1 cellular context compared by ENCODE assay signal in genomic region chr7:123789200-123789784, GRCh38.
TF ChIP-seq lines count a peak whose summit lies in the region.

No MANE protein-coding gene starts in this region.

TF ChIP-seq in HepG2, 621 proteins besides CTCF, POLR2A, EP300 and RAD21 (continued from another document):
- TF ChIP-seq, protein P1, sequence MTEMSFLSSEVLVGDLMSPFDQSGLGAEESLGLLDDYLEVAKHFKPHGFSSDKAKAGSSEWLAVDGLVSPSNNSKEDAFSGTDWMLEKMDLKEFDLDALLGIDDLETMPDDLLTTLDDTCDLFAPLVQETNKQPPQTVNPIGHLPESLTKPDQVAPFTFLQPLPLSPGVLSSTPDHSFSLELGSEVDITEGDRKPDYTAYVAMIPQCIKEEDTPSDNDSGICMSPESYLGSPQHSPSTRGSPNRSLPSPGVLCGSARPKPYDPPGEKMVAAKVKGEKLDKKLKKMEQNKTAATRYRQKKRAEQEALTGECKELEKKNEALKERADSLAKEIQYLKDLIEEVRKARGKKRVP (CRISPR knock-in tag; IDR thresholded peaks at IDR 0.05), result peak in 1 of 2 experiments; percentile 44; a peak in 1 of 4 replicates
- TF ChIP-seq PHB2 (IDR thresholded peaks at IDR 0.05; ENCODE audit: partially characterized antibody) (no peak), SOX6 (IDR thresholded peaks at IDR 0.05) (no peak), SOX6 (CRISPR knock-in tag; IDR thresholded peaks at IDR 0.05) (0 out of 2 replicates have a peak, but pooled peaks have one; percentile 36), SOX13 (IDR thresholded peaks at IDR 0.05) (no peak), SOX13 (CRISPR knock-in tag; conservative IDR thresholded peaks at IDR 0.05 in 1 of 2, IDR thresholded peaks at IDR 0.05 in 1 of 2) (0 out of 4 replicates have a peak, but pooled peaks of 1 of the 2 experiments have one; percentile 20), PAF1 (CRISPR knock-in tag; IDR thresholded peaks at IDR 0.05) (no peak), RFXAP (CRISPR knock-in tag; IDR thresholded peaks at IDR 0.05; ENCODE audit: borderline replicate concordance) (no peak)
- TF ChIP-seq, protein P2, sequence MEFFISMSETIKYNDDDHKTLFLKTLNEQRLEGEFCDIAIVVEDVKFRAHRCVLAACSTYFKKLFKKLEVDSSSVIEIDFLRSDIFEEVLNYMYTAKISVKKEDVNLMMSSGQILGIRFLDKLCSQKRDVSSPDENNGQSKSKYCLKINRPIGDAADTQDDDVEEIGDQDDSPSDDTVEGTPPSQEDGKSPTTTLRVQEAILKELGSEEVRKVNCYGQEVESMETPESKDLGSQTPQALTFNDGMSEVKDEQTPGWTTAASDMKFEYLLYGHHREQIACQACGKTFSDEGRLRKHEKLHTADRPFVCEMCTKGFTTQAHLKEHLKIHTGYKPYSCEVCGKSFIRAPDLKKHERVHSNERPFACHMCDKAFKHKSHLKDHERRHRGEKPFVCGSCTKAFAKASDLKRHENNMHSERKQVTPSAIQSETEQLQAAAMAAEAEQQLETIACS (CRISPR knock-in tag; IDR thresholded peaks at IDR 0.05), result no peak
